In genomic region chr6:108454356-108454755, GRCh38 we compare ENCODE assay signal across 18 cellular contexts.
"Had no signal": no experiment of that assay in that cellular context is flagged by ENCODE, and none has a peak within 500 bp of the region (broad histone marks: within the 10 kb centered on the region; RNA-seq: fewer than 3 reads in every experiment).

No MANE protein-coding gene starts in this region.

- H3K4me1 Mint-ChIP-seq: central memory CD8-positive, alpha-beta T cell had no signal

- H3K36me3 ChIP-seq: heart right ventricle, right lobe of liver, vagina had no signal

- DNase-seq: activated CD4-positive, alpha-beta memory T cell treated with anti-CD3 and anti-CD28 coated beads for 36 hours; activated CD4-positive, alpha-beta T cell treated with anti-CD3 and anti-CD28 coated beads for 48 hours; activated effector memory CD4-positive, alpha-beta T cell treated with anti-CD3 and anti-CD28 coated beads, Interleukin-2, amount 50 U/mL, for 16 hours; activated naive CD4-positive, alpha-beta T cell treated with anti-CD3 and anti-CD28 coated beads, Interleukin-2, amount 10 ng/mL, durations not matched to agents 7 days and 5 days; activated T-cell treated with anti-CD3 and anti-CD28 coated beads, Interleukin-2, amount 50 U/mL, for 72 hours; cortex of kidney; erythroblast; nephron progenitor cell; right lobe of liver; stimulated activated CD4-positive, alpha-beta T cell treated with anti-CD3 and anti-CD28 coated beads, Interleukin-2, amount 100 ng/mL, for 48 hours; stimulated activated CD8-positive, alpha-beta memory T cell treated with anti-CD3 and anti-CD28 coated beads, Interleukin-4, amount 100 ng/mL, for 48 hours; stimulated activated naive B cell treated with anti-CD40 and anti-IgM and Interleukin-4, amounts not matched to agents 10 μg/mL and 1 μg/mL and 100 μg/mL, for 72 hours had no signal

- ATAC-seq: activated T-cell treated with anti-CD3 and anti-CD28 coated beads, Interleukin-2, amount 50 U/mL, for 72 hours had no signal

- H3K36me3 Mint-ChIP-seq: activated naive CD4-positive, alpha-beta T cell treated with anti-CD3 and anti-CD28 coated beads, Interleukin-2, amount 10 ng/mL, durations not matched to agents 7 days and 5 days; mesothelial cell of epicardium; type B pancreatic cell had no signal

- H3K4me1 ChIP-seq: right lobe of liver had no signal

- H3K9me3 ChIP-seq: heart right ventricle, right lobe of liver, vagina had no signal

- H3K27me3 ChIP-seq: heart right ventricle, right lobe of liver, vagina had no signal

- H3K27me3 Mint-ChIP-seq: central memory CD8-positive, alpha-beta T cell; stimulated activated naive B cell treated with anti-CD40 and anti-IgM and Interleukin-4, amounts not matched to agents 10 μg/mL and 1 μg/mL and 100 μg/mL, for 72 hours; type B pancreatic cell had no signal

- H3K9me3 Mint-ChIP-seq: activated CD4-positive, alpha-beta memory T cell treated with anti-CD3 and anti-CD28 coated beads for 36 hours; activated naive CD4-positive, alpha-beta T cell treated with anti-CD3 and anti-CD28 coated beads, Interleukin-2, amount 10 ng/mL, durations not matched to agents 7 days and 5 days; activated T-cell treated with anti-CD3 and anti-CD28 coated beads, Interleukin-2, amount 50 U/mL, for 72 hours; central memory CD8-positive, alpha-beta T cell; stimulated activated naive B cell treated with anti-CD40 and anti-IgM and Interleukin-4, amounts not matched to agents 10 μg/mL and 1 μg/mL and 100 μg/mL, for 72 hours; type B pancreatic cell had no signal

- H3K27ac Mint-ChIP-seq: activated CD4-positive, alpha-beta memory T cell treated with anti-CD3 and anti-CD28 coated beads for 36 hours; activated naive CD4-positive, alpha-beta T cell treated with anti-CD3 and anti-CD28 coated beads, Interleukin-2, amount 10 ng/mL, durations not matched to agents 7 days and 5 days; activated T-cell treated with anti-CD3 and anti-CD28 coated beads, Interleukin-2, amount 50 U/mL, for 72 hours; stimulated activated naive B cell treated with anti-CD40 and anti-IgM and Interleukin-4, amounts not matched to agents 10 μg/mL and 1 μg/mL and 100 μg/mL, for 72 hours; type B pancreatic cell had no signal

- H3K27ac ChIP-seq: right lobe of liver, vagina had no signal

- H3K4me3 Mint-ChIP-seq: activated CD4-positive, alpha-beta memory T cell treated with anti-CD3 and anti-CD28 coated beads for 36 hours; activated naive CD4-positive, alpha-beta T cell treated with anti-CD3 and anti-CD28 coated beads, Interleukin-2, amount 10 ng/mL, durations not matched to agents 7 days and 5 days; activated T-cell treated with anti-CD3 and anti-CD28 coated beads, Interleukin-2, amount 50 U/mL, for 72 hours; central memory CD8-positive, alpha-beta T cell; mesothelial cell of epicardium; nephron progenitor cell; stimulated activated naive B cell treated with anti-CD40 and anti-IgM and Interleukin-4, amounts not matched to agents 10 μg/mL and 1 μg/mL and 100 μg/mL, for 72 hours; type B pancreatic cell had no signal

- H3K4me3 ChIP-seq: heart right ventricle, right lobe of liver, skin epidermis, vagina had no signal
